26 cellular contexts compared by ENCODE assay signal in the genomic region with DNA sequence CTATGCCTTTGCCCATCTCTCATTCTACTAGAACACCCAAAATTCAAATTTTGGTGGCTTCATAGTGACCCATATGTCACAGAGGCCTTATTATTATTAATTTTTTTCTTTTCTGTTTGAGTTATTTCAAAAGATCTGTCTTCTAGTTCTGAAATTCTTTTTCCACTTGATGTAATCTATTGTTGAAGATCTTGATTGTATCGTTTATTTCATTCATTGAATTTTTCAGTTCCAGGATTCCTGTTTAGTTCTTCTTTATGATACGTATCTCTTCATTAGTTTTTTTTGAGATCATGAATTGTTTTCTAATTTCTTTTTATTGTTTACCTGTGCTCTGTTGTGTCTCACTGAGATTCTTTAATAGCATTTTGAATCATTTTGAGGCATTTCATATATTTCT. TPM values are rescaled to one million over a fixed set of nuclear protein-coding genes. Genes with fewer than 3 reads are reported as not detected.
"Had no signal": no experiment of that assay in that cellular context is flagged by ENCODE, and none has a peak within 500 bp of the region (broad histone marks: within the 10 kb centered on the region; RNA-seq: fewer than 3 reads in every experiment).

No MANE protein-coding gene starts in this region.

- H3K4me3 Mint-ChIP-seq: activated B cell treated with CpG ODN at 0.5 μM for 24 hours; activated CD4-positive, alpha-beta T cell treated with anti-CD3 and anti-CD28 coated beads for 36 hours; activated naive CD8-positive, alpha-beta T cell; activated T-cell treated with anti-CD3 and anti-CD28 coated beads, Interleukin-2, amount 50 U/mL, for 4 hours; central memory CD8-positive, alpha-beta T cell; naive thymus-derived CD4-positive, alpha-beta T cell; neural crest cell; stimulated activated naive B cell treated with anti-CD40 and anti-IgM and Interleukin-4, amounts not matched to agents 10 μg/mL and 1 μg/mL and 100 μg/mL, for 72 hours had no signal

- H3K4me3 ChIP-seq: adrenal gland, colonic mucosa, esophagus squamous epithelium, heart right ventricle, lower lobe of right lung, smooth muscle cell, transverse colon had no signal

- H3K4me2 ChIP-seq: smooth muscle cell had no signal

- H3K4me1 Mint-ChIP-seq: activated B cell treated with CpG ODN at 0.5 μM for 24 hours; activated CD4-positive, alpha-beta T cell treated with anti-CD3 and anti-CD28 coated beads for 36 hours; central memory CD8-positive, alpha-beta T cell; naive thymus-derived CD4-positive, alpha-beta T cell; neural crest cell; stimulated activated naive B cell treated with anti-CD40 and anti-IgM and Interleukin-4, amounts not matched to agents 10 μg/mL and 1 μg/mL and 100 μg/mL, for 72 hours had no signal

- ATAC-seq: activated CD4-positive, alpha-beta T cell treated with anti-CD3 and anti-CD28 coated beads for 36 hours; activated T-cell treated with anti-CD3 and anti-CD28 coated beads, Interleukin-2, amount 50 U/mL, for 4 hours; heart right ventricle; lower lobe of right lung; naive thymus-derived CD4-positive, alpha-beta T cell; sciatic nerve; stimulated activated naive B cell treated with anti-CD40 and anti-IgM and Interleukin-4, amounts not matched to agents 10 μg/mL and 1 μg/mL and 100 μg/mL, for 72 hours had no signal

- H3K27ac Mint-ChIP-seq: activated B cell treated with CpG ODN at 0.5 μM for 24 hours; activated CD4-positive, alpha-beta T cell treated with anti-CD3 and anti-CD28 coated beads for 36 hours; activated naive CD8-positive, alpha-beta T cell; activated T-helper 2 cell treated with anti-CD3 and anti-CD28 coated beads, Interferon-gamma antibody, Interleukin-2, Interleukin-4, amounts not matched to agents 10 μg/mL and 5 μg/mL and 100 μg/mL, durations not matched to agents 14 hours and 24 hours and 36 hours; naive thymus-derived CD4-positive, alpha-beta T cell; stimulated activated naive B cell treated with anti-CD40 and anti-IgM and Interleukin-4, amounts not matched to agents 10 μg/mL and 1 μg/mL and 100 μg/mL, for 72 hours had no signal

- FAIRE-seq: astrocyte, kidney, urothelium cell line had no signal

- H3K27ac ChIP-seq: adrenal gland, colonic mucosa, esophagus squamous epithelium, heart right ventricle, lower lobe of right lung, transverse colon had no signal

- H3K4me1 ChIP-seq: adrenal gland, colonic mucosa, esophagus squamous epithelium, heart right ventricle, lower lobe of right lung, transverse colon had no signal

- H3K36me3 ChIP-seq: adrenal gland, colonic mucosa, esophagus squamous epithelium, heart right ventricle, lower lobe of right lung, transverse colon had no signal

- H3K27me3 ChIP-seq: adrenal gland, colonic mucosa, esophagus squamous epithelium, heart right ventricle, transverse colon had no signal

- H3K9me3 ChIP-seq: colonic mucosa had no signal

- DNase-seq: activated B cell treated with CpG ODN at 0.5 μM for 24 hours; activated CD4-positive, alpha-beta T cell treated with anti-CD3 and anti-CD28 coated beads for 36 hours; activated CD4-positive, alpha-beta T cell treated with anti-CD3 and anti-CD28 coated beads, Interleukin-2, amount 50 U/mL, for 4 hours; activated CD8-positive, alpha-beta memory T cell treated with anti-CD3 and anti-CD28 coated beads for 24 hours; activated CD8-positive, alpha-beta memory T cell treated with anti-CD3 and anti-CD28 coated beads, Interleukin-2, amount 50 U/mL, for 4 hours; activated naive CD4-positive, alpha-beta T cell; activated T-cell treated with anti-CD3 and anti-CD28 coated beads, Interleukin-2, amount 50 U/mL, for 4 hours; adrenal gland; colonic mucosa; esophagus squamous epithelium; heart right ventricle; kidney; lower lobe of right lung; naive thymus-derived CD4-positive, alpha-beta T cell; posterior cingulate gyrus; stimulated activated CD4-positive, alpha-beta T cell treated with anti-CD3 and anti-CD28 coated beads, Interleukin-15, amount 100 ng/mL, for 24 hours; stimulated activated naive B cell treated with anti-CD40 and anti-IgM and Interleukin-4, amounts not matched to agents 10 μg/mL and 1 μg/mL and 100 μg/mL, for 72 hours; transverse colon had no signal

RNA-seq across cellular contexts. Expression of a gene that starts 24.6 kb away (rescaled TPM):
- total RNA-seq: activated B cell treated with CpG ODN at 0.5 μM for 24 hours had no signal
